ENCODE assay signal across 16 cellular contexts in the genomic region with DNA sequence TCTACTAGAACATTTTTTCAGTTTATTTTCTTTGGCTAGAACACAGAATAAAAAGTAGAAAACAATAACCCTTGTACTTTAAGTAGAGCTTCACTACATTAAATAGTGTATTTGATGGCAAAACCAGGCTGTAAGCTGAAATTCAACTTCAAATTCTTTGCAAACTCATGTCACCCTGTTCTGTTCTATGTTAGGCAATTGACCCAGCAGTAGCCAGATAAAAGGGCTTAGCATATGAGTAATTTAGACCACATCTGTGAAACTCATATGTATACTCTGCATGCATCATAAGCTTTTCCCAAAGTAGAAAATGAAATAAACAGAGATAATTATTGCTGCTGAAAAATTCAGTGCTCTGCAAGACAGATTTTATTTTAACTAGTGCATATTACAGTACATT.
DNase-seq lines count a peak whose midpoint lies in the region; ATAC-seq and TF ChIP-seq lines count a peak whose summit lies in the region.
"Had no signal": no experiment of that assay in that cellular context is flagged by ENCODE, and none has a peak within 500 bp of the region (broad histone marks: within the 10 kb centered on the region; RNA-seq: fewer than 3 reads in every experiment).

No MANE protein-coding gene starts in this region.

- H3K27ac Mint-ChIP-seq in activated T-cell treated with anti-CD3 and anti-CD28 coated beads, Interleukin-2, amount 50 U/mL, for 72 hours = no peak overlapping the region
- H3K27ac Mint-ChIP-seq: neural progenitor cell had no signal

- H3K9me3 Mint-ChIP-seq in activated T-cell treated with anti-CD3 and anti-CD28 coated beads, Interleukin-2, amount 50 U/mL, for 72 hours = peaks cover 0 to 2% of the 10 kb centered on the region in 2 donors
- H3K9me3 Mint-ChIP-seq: neural progenitor cell had no signal

- no peaks in the 10 kb centered on the region for H3K27me3 ChIP-seq in fibroblast of lung (ENCODE audit: control insufficient read depth, insufficient read depth, low read length)
- H3K27me3 ChIP-seq: colonic mucosa, left lung, neural progenitor cell had no signal

- H4K20me1 ChIP-seq in fibroblast of lung (ENCODE audit: control insufficient read depth, extremely low read depth, insufficient read depth, low read length) = no peaks in the 10 kb centered on the region

- CTCF ChIA-PET in RWPE1 (lab: Yijun Ruan, JAX) = interaction anchor here (0.5 to 0.6 kb wide), 2 partner anchors 20 to 229 kb away, joined by 3 to 4 read pairs; no protein-coding TSS in a partner anchor

- no peak overlapping the region for H3K4me3 ChIP-seq in fibroblast of lung (replicated peaks in 1 of 4; ENCODE audit: control extremely low read depth in 1 of 4, insufficient read depth in 1 of 4, low read depth in 3 of 4, low read length in 4 of 4)
- no peak overlapping the region for H3K4me3 ChIP-seq in retinal pigment epithelial cell (ENCODE audit: low read length)
- H3K4me3 ChIP-seq: colonic mucosa, left lung, neural progenitor cell had no signal

- no peaks in the 10 kb centered on the region for H3K36me3 Mint-ChIP-seq in activated T-cell treated with anti-CD3 and anti-CD28 coated beads, Interleukin-2, amount 50 U/mL, for 72 hours (ENCODE audit: insufficient read depth in 2 of 2)
- H3K36me3 Mint-ChIP-seq: neural progenitor cell had no signal

- H3K27ac ChIP-seq in RWPE1 (no peak overlapping the region), fibroblast of lung (ENCODE audit: insufficient read depth, low read length) (no peak overlapping the region)
- H3K27ac ChIP-seq: colonic mucosa, left lung, neural progenitor cell had no signal

- H3K9ac ChIP-seq in fibroblast of lung (ENCODE audit: insufficient read depth, low read length) = no peak overlapping the region
- H3K9ac ChIP-seq: neural progenitor cell had no signal

- H3K4me2 ChIP-seq in fibroblast of lung (ENCODE audit: extremely low read depth, insufficient read depth, low read length) = no peak overlapping the region
- H3K4me2 ChIP-seq: neural progenitor cell had no signal

- no peaks in the 10 kb centered on the region for H3K79me2 ChIP-seq in fibroblast of lung (ENCODE audit: control insufficient read depth, insufficient read depth, low read length)

- H3K4me1 ChIP-seq in fibroblast of lung (ENCODE audit: control insufficient read depth, extremely low read depth, insufficient read depth, low read length) = no peaks in the 10 kb centered on the region
- H3K4me1 ChIP-seq: colonic mucosa, left lung, neural progenitor cell had no signal

- POLR2A ChIA-PET in RWPE1 (lab: Yijun Ruan, JAX; ENCODE audit: low non-redundant PET) = no interaction called here

- H3K36me3 ChIP-seq in fibroblast of lung (ENCODE audit: control insufficient read depth, insufficient read depth, low read length) = no peaks in the 10 kb centered on the region
- H3K36me3 ChIP-seq: colonic mucosa, left lung, neural progenitor cell had no signal

- no peak for TF ChIP-seq CTCF in RWPE1 (conservative IDR thresholded peaks at IDR 0.05; ENCODE audit: low read depth)
- no peak for TF ChIP-seq CTCF in fibroblast of lung (conservative IDR thresholded peaks at IDR 0.05 in 1 of 2, IDR thresholded peaks at IDR 0.05 in 1 of 2; ENCODE audit: low read depth in 1 of 2, low read length in 2 of 2)
- no peak for TF ChIP-seq CTCF in retinal pigment epithelial cell (conservative IDR thresholded peaks at IDR 0.05; ENCODE audit: low read depth, low read length)

- H2AFZ ChIP-seq in fibroblast of lung (ENCODE audit: low read length) = no peak overlapping the region
- H2AFZ ChIP-seq: neural progenitor cell had no signal

- ATAC-seq in activated T-cell treated with anti-CD3 and anti-CD28 coated beads, Interleukin-2, amount 50 U/mL, for 72 hours (replicated peaks in 1 of 2) = peak; percentile 53 to 62
- no peak for ATAC-seq in GM19395 (IDR thresholded peaks at IDR 0.05; ENCODE audit: unreplicated experiment)
- ATAC-seq: left lung had no signal

- DNase-seq in activated T-cell treated with anti-CD3 and anti-CD28 coated beads, Interleukin-2, amount 50 U/mL, for 72 hours = no peak
- DNase-seq in activated T-cell treated with anti-CD3 and anti-CD28 coated beads, Interleukin-2, amount 50 U/mL, for 48 hours = no peak
- DNase-seq in RWPE1 (ENCODE audit: low spot score) (peak; percentile 17), fibroblast of lung (ENCODE audit: low read depth in 2 of 2) (peak; percentile 89 to 95), retinal pigment epithelial cell (ENCODE audit: low read depth) (peak; percentile 66), DMS53 treated with DMSO at 0.1 percent for 48 hours (lab: John Stamatoyannopoulos, UW; ENCODE audit: unreplicated experiment) (no peak), RPMI8226 (no peak)
- DNase-seq: activated CD4-positive, alpha-beta T cell treated with anti-CD3 and anti-CD28 coated beads, Interleukin-2, amount 50 U/mL, for 48 hours; colonic mucosa; DMS53; left lung; NCI-H2107; stimulated activated CD4-positive, alpha-beta T cell treated with anti-CD3 and anti-CD28 coated beads, Interleukin-12 subunit alpha, Interleukin-12 subunit beta, amount 100 ng/mL, for 4 hours; trophoblast cell had no signal

- H3K4me3 Mint-ChIP-seq in activated T-cell treated with anti-CD3 and anti-CD28 coated beads, Interleukin-2, amount 50 U/mL, for 72 hours = no peak overlapping the region
- H3K4me3 Mint-ChIP-seq: neural progenitor cell had no signal

- no peaks in the 10 kb centered on the region for H3K4me1 Mint-ChIP-seq in activated T-cell treated with anti-CD3 and anti-CD28 coated beads, Interleukin-2, amount 50 U/mL, for 72 hours (ENCODE audit: low read depth)
- H3K4me1 Mint-ChIP-seq: neural progenitor cell had no signal

- peaks cover 5% of the 10 kb centered on the region for H3K27me3 Mint-ChIP-seq in activated T-cell treated with anti-CD3 and anti-CD28 coated beads, Interleukin-2, amount 50 U/mL, for 72 hours (ENCODE audit: low read depth)

- H3K9me3 ChIP-seq in fibroblast of lung (ENCODE audit: control insufficient read depth, insufficient read depth, low read depth, low read length) = no peaks in the 10 kb centered on the region
- H3K9me3 ChIP-seq: colonic mucosa, left lung had no signal

Comparison
In these comparisons a context has a peak if more than half of its experiments do, and no peak if none do; other contexts are left out.
1. DNase-seq: peak in RWPE1 (single experiment), fibroblast of lung (2 of 2) and retinal pigment epithelial cell (single experiment); none in activated T-cell treated with anti-CD3 and anti-CD28 coated beads, Interleukin-2, amount 50 U/mL, for 72 hours (0 of 2), activated T-cell treated with anti-CD3 and anti-CD28 coated beads, Interleukin-2, amount 50 U/mL, for 48 hours (0 of 2), DMS53 treated with DMSO at 0.1 percent for 48 hours (single experiment) and RPMI8226 (single experiment).